In genomic region chr5:149217802-149218153, GRCh38 we compare ENCODE assay signal across 28 cellular contexts. TPM values are rescaled to one million over a fixed set of nuclear protein-coding genes. Genes with fewer than 3 reads are reported as not detected.
A peak's percentile ranks its signal among the peaks of the same experiment; 100 is the strongest.
DNase-seq lines count a peak whose midpoint lies in the region; ATAC-seq, FAIRE-seq and TF ChIP-seq lines count a peak whose summit lies in the region.
"Had no signal": no experiment of that assay in that cellular context is flagged by ENCODE, and none has a peak within 500 bp of the region (broad histone marks: within the 10 kb centered on the region; RNA-seq: fewer than 3 reads in every experiment).

No MANE protein-coding gene starts in this region.

- no peaks in the 10 kb centered on the region for H3K27me3 Mint-ChIP-seq in MCF 10A (ENCODE audit: insufficient read depth, unreplicated experiment)
- peaks cover 20% of the 10 kb centered on the region for H3K27me3 Mint-ChIP-seq in astrocyte (ENCODE audit: low read depth, unreplicated experiment)

- H3K27ac Mint-ChIP-seq in MCF 10A (ENCODE audit: low read depth, unreplicated experiment), result peak overlapping the region; percentile 2
- no peak overlapping the region for H3K27ac Mint-ChIP-seq in astrocyte (ENCODE audit: unreplicated experiment)
- H3K27ac Mint-ChIP-seq: activated CD8-positive, alpha-beta T cell treated with anti-CD3 and anti-CD28 coated beads, Interleukin-2, amount 10 ng/mL, durations not matched to agents 7 days and 5 days; CD8-positive, alpha-beta T cell; progenitor cell of endocrine pancreas; type B pancreatic cell had no signal

- no peak for FAIRE-seq in astrocyte (lab: Jason Lieb, UNC)
- FAIRE-seq: A204.1, frontal cortex, islet of Langerhans had no signal

- DNase-seq in MCF 10A (ENCODE audit: unreplicated experiment) (no peak), breast epithelium (ENCODE audit: low spot score in 2 of 2) (no peak), astrocyte (ENCODE audit: low read depth) (peak; percentile 37), right atrium auricular region (ENCODE audit: low spot score) (no peak), NCI-H128 (lab: John Stamatoyannopoulos, UW; ENCODE audit: unreplicated experiment) (no peak), iPS-NIHi11 (ENCODE audit: low spot score) (no peak), superior temporal gyrus (ENCODE audit: extremely low spot score) (no peak)
- DNase-seq: activated CD4-positive, alpha-beta T cell treated with anti-CD3 and anti-CD28 coated beads for 1 hour; activated CD8-positive, alpha-beta T cell treated with anti-CD3 and anti-CD28 coated beads, Interleukin-2, amount 10 ng/mL, durations not matched to agents 7 days and 5 days; activated gamma-delta T cell; AML-193; CD8-positive, alpha-beta T cell; colonic mucosa; DMS153; GF-D8; KG1; NCI-H2081; Peyer's patch; SJCRH30; stomach; T-helper 1 cell had no signal

- H3K36me3 ChIP-seq in breast epithelium (no peaks in the 10 kb centered on the region), astrocyte (ENCODE audit: insufficient read depth, low read length) (no peaks in the 10 kb centered on the region), right atrium auricular region (peaks cover 9% of the 10 kb centered on the region)
- H3K36me3 ChIP-seq: colonic mucosa, Peyer's patch, SJCRH30, stomach had no signal

- H2AFZ ChIP-seq in astrocyte (ENCODE audit: low read depth, low read length), result no peak overlapping the region

- H3K4me3 ChIP-seq in breast epithelium (no peak overlapping the region), astrocyte (ENCODE audit: insufficient read depth, low read depth, low read length) (no peak overlapping the region), right atrium auricular region (no peak overlapping the region)
- H3K4me3 ChIP-seq: colonic mucosa, Peyer's patch, SJCRH30, stomach had no signal

- H3K27me3 ChIP-seq in breast epithelium (no peaks in the 10 kb centered on the region), astrocyte (ENCODE audit: insufficient read depth, low read length) (no peaks in the 10 kb centered on the region), right atrium auricular region (no peaks in the 10 kb centered on the region)
- H3K27me3 ChIP-seq: colonic mucosa, Peyer's patch, SJCRH30, stomach had no signal

- H3K9me3 ChIP-seq in breast epithelium (no peaks in the 10 kb centered on the region), astrocyte (ENCODE audit: insufficient read depth, low read depth, low read length) (no peaks in the 10 kb centered on the region), right atrium auricular region (no peaks in the 10 kb centered on the region)
- H3K9me3 ChIP-seq: colonic mucosa, Peyer's patch, SJCRH30, stomach had no signal

- POLR2A ChIA-PET in MCF 10A (lab: Yijun Ruan, JAX), result no interaction called here

- no peaks in the 10 kb centered on the region for H3K4me1 ChIP-seq in breast epithelium
- H3K4me1 ChIP-seq in astrocyte (ENCODE audit: insufficient read depth, low read length), result peaks cover 20% of the 10 kb centered on the region
- peaks cover 0 to 73% of the 10 kb centered on the region in 2 donors for H3K4me1 ChIP-seq in right atrium auricular region
- H3K4me1 ChIP-seq: colonic mucosa, SJCRH30 had no signal

- no peak overlapping the region for H3K4me3 Mint-ChIP-seq in MCF 10A (ENCODE audit: unreplicated experiment)
- H3K4me3 Mint-ChIP-seq in astrocyte (ENCODE audit: unreplicated experiment), result no peak overlapping the region
- H3K4me3 Mint-ChIP-seq: activated CD8-positive, alpha-beta T cell treated with anti-CD3 and anti-CD28 coated beads, Interleukin-2, amount 10 ng/mL, durations not matched to agents 7 days and 5 days; CD8-positive, alpha-beta T cell; neural crest cell; type B pancreatic cell had no signal

- H3K36me3 Mint-ChIP-seq in MCF 10A (ENCODE audit: insufficient read depth, unreplicated experiment), result peaks cover 89% of the 10 kb centered on the region
- H3K36me3 Mint-ChIP-seq in astrocyte (ENCODE audit: low read depth, unreplicated experiment), result no peaks in the 10 kb centered on the region
- H3K36me3 Mint-ChIP-seq: CD8-positive, alpha-beta T cell; type B pancreatic cell had no signal

- no peaks in the 10 kb centered on the region for H3K79me2 ChIP-seq in astrocyte (ENCODE audit: insufficient read depth, low read length)

- no peak for ATAC-seq in HG03095 (IDR thresholded peaks at IDR 0.05; ENCODE audit: unreplicated experiment)
- ATAC-seq: activated CD8-positive, alpha-beta T cell treated with anti-CD3 and anti-CD28 coated beads, Interleukin-2, amount 10 ng/mL, durations not matched to agents 7 days and 5 days; CD8-positive, alpha-beta T cell had no signal

- no peak for TF ChIP-seq POLR2A in breast epithelium (IDR thresholded peaks at IDR 0.05)

- no peak overlapping the region for H3K9ac ChIP-seq in astrocyte (ENCODE audit: low read length)

- TF ChIP-seq CTCF in MCF 10A (IDR thresholded peaks at IDR 0.05; ENCODE audit: unreplicated experiment), result no peak
- TF ChIP-seq CTCF in breast epithelium (IDR thresholded peaks at IDR 0.05), result no peak
- TF ChIP-seq CTCF in astrocyte (IDR thresholded peaks at IDR 0.05; ENCODE audit: insufficient read depth, low read depth, low read length), result no peak
- no peak for TF ChIP-seq CTCF in right atrium auricular region (IDR thresholded peaks at IDR 0.05)

- BruUV-seq in MCF 10A (replicated peaks; lab: Mats Ljungman, UMichigan), result no TSS peak

- H4K20me1 ChIP-seq in astrocyte (ENCODE audit: insufficient read depth, low read length), result no peaks in the 10 kb centered on the region

- H3K27ac ChIP-seq in breast epithelium (no peak overlapping the region), astrocyte (ENCODE audit: low read depth, low read length) (no peak overlapping the region), right atrium auricular region (peak overlapping the region; percentile 81 to 87)
- H3K27ac ChIP-seq: colonic mucosa, Peyer's patch, SJCRH30, stomach had no signal

- intact Hi-C loops in MCF 10A (cut with micrococcal nuclease) (no loop called here), breast epithelium (cut with DNase I; ENCODE audit: low total_unique reads) (loop anchor here (1.0 kb wide), 1 partner anchor 9 kb away; no protein-coding TSS in a partner anchor)

- H3K9me3 Mint-ChIP-seq in MCF 10A (ENCODE audit: unreplicated experiment) (no peaks in the 10 kb centered on the region), astrocyte (ENCODE audit: unreplicated experiment) (no peaks in the 10 kb centered on the region)
- H3K9me3 Mint-ChIP-seq: CD8-positive, alpha-beta T cell; neural crest cell; type B pancreatic cell had no signal

- H3K4me1 Mint-ChIP-seq in MCF 10A (ENCODE audit: insufficient read depth, unreplicated experiment) (no peaks in the 10 kb centered on the region), astrocyte (ENCODE audit: low read depth, unreplicated experiment) (no peaks in the 10 kb centered on the region)

- CTCF ChIA-PET in MCF 10A (lab: Yijun Ruan, JAX), result interaction anchor here (0.6 to 23.1 kb wide), 6 partner anchors 11 to 760 kb away, joined by 3 to 426 read pairs (median 5); partner anchors contain the start of gene ABLIM3

- no peak overlapping the region for H3K4me2 ChIP-seq in astrocyte (ENCODE audit: low read length)

RNA-seq across cellular contexts. Expression of gene AFAP1L1, which starts 53.9 kb away (rescaled TPM):
- total RNA-seq in MCF 10A (2022), result 4.8 TPM in 2 replicates
- total RNA-seq in breast epithelium, result 100 to 1,000 TPM in 1 of 3 donors, 10 to 100 TPM in 2; 13.3 to 108 (median 26.5) TPM
- total RNA-seq in astrocyte, result 7.6 and 8.3 TPM in 2 replicates
- total RNA-seq in right atrium auricular region, result 10 to 100 TPM; 45.6 to 48.9 TPM
- total RNA-seq: activated CD8-positive, alpha-beta T cell treated with anti-CD3 and anti-CD28 coated beads, Interleukin-2, amount 10 ng/mL, durations not matched to agents 7 days and 5 days had no signal

Comparison
In these comparisons a context has a peak if more than half of its experiments do, and no peak if none do; other contexts are left out.
1. H3K27ac ChIP-seq: peak in right atrium auricular region (2 of 2); none in breast epithelium (0 of 2) and astrocyte (single experiment).